In the genomic region with DNA sequence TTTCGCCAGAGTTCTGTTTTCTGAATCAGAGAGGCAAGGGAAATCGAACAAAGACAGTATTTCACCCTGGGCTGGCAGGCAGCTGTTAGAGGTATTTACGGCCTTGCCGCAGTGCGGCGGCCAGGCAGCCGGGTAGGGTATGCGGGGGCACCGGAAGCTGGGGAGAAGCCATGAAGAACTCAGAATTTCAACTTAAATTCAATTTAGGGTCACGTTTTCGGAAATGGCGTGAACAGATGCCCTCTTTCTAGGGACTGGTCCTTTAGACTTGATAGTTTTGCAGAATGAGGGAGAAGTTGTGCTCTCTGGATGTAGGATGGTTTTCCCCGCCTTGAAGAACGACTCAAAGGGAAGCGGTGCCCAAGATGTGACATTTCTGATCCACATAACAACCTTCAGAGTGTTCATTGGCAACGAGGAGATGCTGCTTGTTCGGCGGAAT, we compare ENCODE assay signal across 13 cellular contexts. TPM values are rescaled to one million over a fixed set of nuclear protein-coding genes. Genes with fewer than 3 reads are reported as not detected.
A peak's percentile ranks its signal among the peaks of the same experiment; 100 is the strongest.
DNase-seq lines count a peak whose midpoint lies in the region; ATAC-seq and TF ChIP-seq lines count a peak whose summit lies in the region.
"Had no signal": no experiment of that assay in that cellular context is flagged by ENCODE, and none has a peak within 500 bp of the region (broad histone marks: within the 10 kb centered on the region; RNA-seq: fewer than 3 reads in every experiment).

No MANE protein-coding gene starts in this region.

- H3K4me3 ChIP-seq in breast epithelium (peak overlapping the region; percentile 52 to 82 (median 71)), colonic mucosa (no peak overlapping the region)
- H3K4me3 ChIP-seq in naive thymus-derived CD4-positive, alpha-beta T cell (ENCODE audit: low read length): no peak overlapping the region
- H3K4me3 ChIP-seq: BLaER1 had no signal

- no peak overlapping the region for H3K9ac ChIP-seq in colonic mucosa (ENCODE audit: low read depth in 2 of 2, low read length in 2 of 2)
- H3K9ac ChIP-seq: BLaER1 had no signal

- H3K27me3 ChIP-seq in breast epithelium (peaks cover 0 to 82% of the 10 kb centered on the region in 2 donors), colonic mucosa (peaks cover 4% of the 10 kb centered on the region)
- peaks cover 24 to 57% of the 10 kb centered on the region in 2 donors for H3K27me3 ChIP-seq in naive thymus-derived CD4-positive, alpha-beta T cell (ENCODE audit: control insufficient read depth in 2 of 2, insufficient read depth in 2 of 2, low read length in 2 of 2)

- DNase-seq in breast epithelium (ENCODE audit: low spot score in 2 of 2): no peak
- DNase-seq in MCF 10A (ENCODE audit: unreplicated experiment): no peak
- no peak for DNase-seq in colonic mucosa
- DNase-seq in naive thymus-derived CD4-positive, alpha-beta T cell: no peak
- peak; percentile 42 for DNase-seq in ureter (ENCODE audit: low spot score)
- DNase-seq in effector CD8-positive, alpha-beta T cell (lab: John Stamatoyannopoulos, UW): no peak
- no peak for DNase-seq in NCI-H526 (lab: John Stamatoyannopoulos, UW)
- DNase-seq: islet precursor cell, trophoblast cell had no signal

- no peaks in the 10 kb centered on the region for H3K36me3 ChIP-seq in breast epithelium
- H3K36me3 ChIP-seq in colonic mucosa: no peaks in the 10 kb centered on the region
- H3K36me3 ChIP-seq in naive thymus-derived CD4-positive, alpha-beta T cell (ENCODE audit: control insufficient read depth in 2 of 3, insufficient read depth in 3 of 3, low read length in 3 of 3): no peaks in the 10 kb centered on the region
- H3K36me3 ChIP-seq: BLaER1 had no signal

- no peak for ATAC-seq in naive thymus-derived CD4-positive, alpha-beta T cell
- ATAC-seq in HG03378 (IDR thresholded peaks at IDR 0.05; ENCODE audit: unreplicated experiment): no peak

- CTCF ChIA-PET in MCF 10A (lab: Yijun Ruan, JAX): interaction anchor here (0.7 to 10.1 kb wide), 18 partner anchors 12 to 1442 kb away, joined by 3 to 190 read pairs (median 6); no protein-coding TSS in a partner anchor
- CTCF ChIA-PET in naive thymus-derived CD4-positive, alpha-beta T cell (lab: Charles Lee): interaction anchor here (0.6 to 2.9 kb wide), 5 partner anchors 12 to 511 kb away, joined by 4 to 16 read pairs (median 5); no protein-coding TSS in a partner anchor

- no peak overlapping the region for H3K27ac Mint-ChIP-seq in MCF 10A (ENCODE audit: low read depth, unreplicated experiment)
- H3K27ac Mint-ChIP-seq in naive thymus-derived CD4-positive, alpha-beta T cell: peak overlapping the region in 1 of 9 donors; percentile 42

- no peaks in the 10 kb centered on the region for H3K27me3 Mint-ChIP-seq in MCF 10A (ENCODE audit: insufficient read depth, unreplicated experiment)
- H3K27me3 Mint-ChIP-seq in naive thymus-derived CD4-positive, alpha-beta T cell: peaks cover 85 to 93% (median 90%) of the 10 kb centered on the region in 5 donors

- TF ChIP-seq CTCF in breast epithelium (IDR thresholded peaks at IDR 0.05): no peak
- no peak for TF ChIP-seq CTCF in MCF 10A (IDR thresholded peaks at IDR 0.05; ENCODE audit: unreplicated experiment)
- no peak for TF ChIP-seq CTCF in colonic mucosa (IDR thresholded peaks at IDR 0.05)

- H3K4me1 Mint-ChIP-seq in MCF 10A (ENCODE audit: insufficient read depth, unreplicated experiment): no peaks in the 10 kb centered on the region
- peaks cover 7 to 52% (median 42%) of the 10 kb centered on the region in 7 donors for H3K4me1 Mint-ChIP-seq in naive thymus-derived CD4-positive, alpha-beta T cell

- H3K9me3 ChIP-seq in breast epithelium: no peaks in the 10 kb centered on the region
- H3K9me3 ChIP-seq in colonic mucosa: no peaks in the 10 kb centered on the region
- H3K9me3 ChIP-seq in naive thymus-derived CD4-positive, alpha-beta T cell (ENCODE audit: control insufficient read depth in 2 of 3, low read length in 3 of 3): peaks cover 0 to 5% (median 0%) of the 10 kb centered on the region in 3 experiments

- intact Hi-C loops in breast epithelium (cut with DNase I; ENCODE audit: low total_unique reads): loop anchor here (5.0 to 10.0 kb wide), 2 partner anchors 498 to 1006 kb away; no protein-coding TSS in a partner anchor
- intact Hi-C loops in MCF 10A (cut with micrococcal nuclease): no loop called here
- intact Hi-C loops in colonic mucosa (cut with DNase I): no loop called here
- intact Hi-C loops in naive thymus-derived CD4-positive, alpha-beta T cell (cut with micrococcal nuclease): loop anchor here in 1 of 2 donors (10.0 kb wide), 1 partner anchor 1626 kb away; no protein-coding TSS in a partner anchor

- H3K4me1 ChIP-seq in breast epithelium (peaks cover 0 to 8% of the 10 kb centered on the region in 2 donors), colonic mucosa (no peaks in the 10 kb centered on the region)
- H3K4me1 ChIP-seq in naive thymus-derived CD4-positive, alpha-beta T cell (ENCODE audit: control insufficient read depth in 2 of 2, insufficient read depth in 2 of 2, low read length in 2 of 2): peaks cover 3 to 28% of the 10 kb centered on the region in 2 donors

- H3K36me3 Mint-ChIP-seq in MCF 10A (ENCODE audit: insufficient read depth, unreplicated experiment): no peaks in the 10 kb centered on the region
- peaks cover 0 to 7% (median 1%) of the 10 kb centered on the region in 5 donors for H3K36me3 Mint-ChIP-seq in naive thymus-derived CD4-positive, alpha-beta T cell

- H3K27ac ChIP-seq in breast epithelium (peak overlapping the region; percentile 62 to 97), colonic mucosa (peak overlapping the region; percentile 56)
- H3K27ac ChIP-seq in naive thymus-derived CD4-positive, alpha-beta T cell (ENCODE audit: low read depth, low read length): no peak overlapping the region
- H3K27ac ChIP-seq: BLaER1 had no signal

- no peak for TF ChIP-seq POLR2A in breast epithelium (IDR thresholded peaks at IDR 0.05)

- no peaks in the 10 kb centered on the region for H3K9me3 Mint-ChIP-seq in MCF 10A (ENCODE audit: unreplicated experiment)
- H3K9me3 Mint-ChIP-seq in naive thymus-derived CD4-positive, alpha-beta T cell: peaks cover 0 to 41% (median 18%) of the 10 kb centered on the region in 11 donors

- H3K4me3 Mint-ChIP-seq in MCF 10A (ENCODE audit: unreplicated experiment): no peak overlapping the region
- H3K4me3 Mint-ChIP-seq in naive thymus-derived CD4-positive, alpha-beta T cell: peak overlapping the region in 9 of 10 donors; percentile 16 to 56 (median 38)

- no TSS peak for BruUV-seq in MCF 10A (replicated peaks; lab: Mats Ljungman, UMichigan)

- POLR2A ChIA-PET in MCF 10A (lab: Yijun Ruan, JAX): interaction anchor here (0.5 to 2.9 kb wide), 3 partner anchors 415 to 1278 kb away, joined by 3 to 20 read pairs (median 3); no protein-coding TSS in a partner anchor
- POLR2A ChIA-PET in naive thymus-derived CD4-positive, alpha-beta T cell (lab: Charles Lee): no interaction called here

RNA-seq across cellular contexts. Expression of a gene that starts 9.7 kb away (rescaled TPM):
- total RNA-seq in breast epithelium (10 to 100 TPM; 10.5 to 36.1 (median 13.8) TPM), MCF 10A (2022) (not detected in 2 replicates), colonic mucosa (1 to 10 TPM; 3.1 to 4.6 TPM), ureter (41.7 TPM)
- total RNA-seq in naive thymus-derived CD4-positive, alpha-beta T cell: not detected
- polyA plus RNA-seq in naive thymus-derived CD4-positive, alpha-beta T cell: not detected
- total RNA-seq: bronchial epithelial cell; T-helper 2 cell treated with Interferon-gamma antibody and Interleukin-4, amounts not matched to agents 100 ng/mL and 5 ng/mL, for 36 hours had no signal

RNA-seq across cellular contexts. Expression of a gene that starts 12.2 kb away (rescaled TPM):
- total RNA-seq in breast epithelium (1 to 10 TPM; 1.9 to 5.8 (median 5.6) TPM), MCF 10A (2022) (not detected in 2 replicates), colonic mucosa (1 to 10 TPM; 1.6 to 3.6 TPM), ureter (22.4 TPM)
- total RNA-seq in naive thymus-derived CD4-positive, alpha-beta T cell: not detected
- polyA plus RNA-seq in naive thymus-derived CD4-positive, alpha-beta T cell: not detected
- total RNA-seq: bronchial epithelial cell; T-helper 2 cell treated with Interferon-gamma antibody and Interleukin-4, amounts not matched to agents 100 ng/mL and 5 ng/mL, for 36 hours had no signal

RNA-seq across cellular contexts. Expression of a gene that starts 16.7 kb away (rescaled TPM):
- total RNA-seq in breast epithelium: 10 to 100 TPM in 1 of 3 donors, 1 to 10 TPM in 2; 2.4 to 17.0 (median 2.8) TPM
- not detected in 2 replicates for total RNA-seq in MCF 10A (2022)
- 1 to 10 TPM in 1 of 2 donors, under 1 TPM in 1; 0.86 to 1.7 TPM for total RNA-seq in colonic mucosa
- not detected for total RNA-seq in naive thymus-derived CD4-positive, alpha-beta T cell
- polyA plus RNA-seq in naive thymus-derived CD4-positive, alpha-beta T cell: not detected
- total RNA-seq in ureter: 19.8 TPM
- total RNA-seq: bronchial epithelial cell; T-helper 2 cell treated with Interferon-gamma antibody and Interleukin-4, amounts not matched to agents 100 ng/mL and 5 ng/mL, for 36 hours had no signal

RNA-seq across cellular contexts. Expression of a gene that starts 17.9 kb away (rescaled TPM):
- total RNA-seq in breast epithelium (10 to 100 TPM in 1 of 3 donors, 1 to 10 TPM in 2; 4.2 to 14.4 (median 4.8) TPM), MCF 10A (2022) (not detected in 2 replicates), colonic mucosa (1 to 10 TPM; 3.2 to 4.6 TPM), ureter (28.2 TPM)
- total RNA-seq in naive thymus-derived CD4-positive, alpha-beta T cell: not detected
- polyA plus RNA-seq in naive thymus-derived CD4-positive, alpha-beta T cell: not detected
- total RNA-seq: bronchial epithelial cell; T-helper 2 cell treated with Interferon-gamma antibody and Interleukin-4, amounts not matched to agents 100 ng/mL and 5 ng/mL, for 36 hours had no signal

RNA-seq across cellular contexts. Expression of a gene that starts 22.6 kb away (rescaled TPM):
- 1 to 10 TPM in 2 of 3 donors, not detected in 1; 1.6 to 5.2 TPM for total RNA-seq in breast epithelium
- not detected in 2 replicates for total RNA-seq in MCF 10A (2022)
- 1 to 10 TPM in 1 of 2 donors, under 1 TPM in 1; 0.32 to 1.9 TPM for total RNA-seq in colonic mucosa
- total RNA-seq in naive thymus-derived CD4-positive, alpha-beta T cell: not detected
- not detected for polyA plus RNA-seq in naive thymus-derived CD4-positive, alpha-beta T cell
- total RNA-seq in ureter: 4.4 TPM
- total RNA-seq: bronchial epithelial cell; T-helper 2 cell treated with Interferon-gamma antibody and Interleukin-4, amounts not matched to agents 100 ng/mL and 5 ng/mL, for 36 hours had no signal

Comparison
In these comparisons a context has a peak if more than half of its experiments do, and no peak if none do; other contexts are left out.
1. H3K4me3 ChIP-seq: peak in breast epithelium (3 of 3); none in colonic mucosa (single experiment) and naive thymus-derived CD4-positive, alpha-beta T cell (single experiment).